16 cellular contexts compared by ENCODE assay signal in the genomic region with DNA sequence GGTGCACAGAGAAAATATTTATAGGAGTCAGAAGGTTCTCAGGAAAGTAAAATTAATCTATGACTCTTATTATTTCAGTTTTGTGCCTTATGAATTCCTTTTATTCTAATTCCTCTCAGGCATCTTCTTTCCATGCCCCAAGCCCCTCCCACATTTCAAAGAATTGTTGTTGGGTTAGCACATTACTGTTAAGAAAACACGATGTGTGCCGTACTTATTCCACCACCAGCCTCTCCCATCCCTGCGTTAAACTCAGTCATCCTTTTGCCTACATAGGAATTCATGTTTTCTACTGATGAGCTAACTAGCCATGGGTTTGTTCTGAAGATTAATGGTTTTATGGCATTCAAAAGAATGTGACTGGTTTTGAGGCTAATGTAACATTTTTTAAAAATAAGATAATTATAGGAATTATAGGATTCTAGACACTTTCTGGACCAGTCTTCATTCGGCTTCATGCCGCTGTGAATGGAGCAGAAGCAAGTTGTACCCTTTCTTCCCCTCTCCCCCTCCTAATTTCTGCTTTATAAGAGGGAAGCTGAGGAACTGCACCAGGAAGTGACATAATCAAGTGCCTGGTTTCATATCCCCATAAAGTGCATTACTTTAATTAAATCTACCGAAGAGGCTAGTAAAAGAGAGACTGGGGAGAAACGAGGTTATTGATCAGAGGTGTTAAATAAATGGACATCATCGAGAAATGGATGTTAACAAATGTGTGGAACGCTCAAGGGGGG. TPM values are rescaled to one million over a fixed set of nuclear protein-coding genes. Genes with fewer than 3 reads are reported as not detected.
DNase-seq lines count a peak whose midpoint lies in the region; ATAC-seq and TF ChIP-seq lines count a peak whose summit lies in the region.
"Had no signal": no experiment of that assay in that cellular context is flagged by ENCODE, and none has a peak within 500 bp of the region (broad histone marks: within the 10 kb centered on the region; RNA-seq: fewer than 3 reads in every experiment).

No MANE protein-coding gene starts in this region.

- TF ChIP-seq CTCF in NB4 (IDR thresholded peaks at IDR 0.05; ENCODE audit: low read depth, low read length) (no peak), cardiac fibroblast (IDR thresholded peaks at IDR 0.05; ENCODE audit: low read depth, low read length) (no peak), osteoblast (IDR thresholded peaks at IDR 0.05; ENCODE audit: extremely low read depth, low read depth, low read length) (no peak)

- no peak overlapping the region for H2AFZ ChIP-seq in osteoblast (ENCODE audit: low read length)

- H3K4me2 ChIP-seq in osteoblast (ENCODE audit: insufficient read depth, low read length): no peak overlapping the region
- H3K4me2 ChIP-seq: SK-N-SH had no signal

- H3K36me3 ChIP-seq in osteoblast (ENCODE audit: insufficient read depth, low read length): no peaks in the 10 kb centered on the region
- H3K36me3 ChIP-seq: ovary, spleen, vagina had no signal

- ATAC-seq in HG03342 (IDR thresholded peaks at IDR 0.05; ENCODE audit: unreplicated experiment) (no peak), HG02973 (IDR thresholded peaks at IDR 0.05; ENCODE audit: unreplicated experiment) (no peak)
- ATAC-seq: mucosa of descending colon; stimulated activated naive CD8-positive, alpha-beta T cell treated with anti-CD3 and anti-CD28 coated beads, Interleukin-15, Interleukin-2, amounts not matched to agents 100 U/mL and 50 U/mL, for 24 hours had no signal

- peaks cover 9% of the 10 kb centered on the region for H3K4me1 ChIP-seq in osteoblast (ENCODE audit: insufficient read depth, low read length)
- H3K4me1 ChIP-seq: vagina had no signal

- H3K9me3 ChIP-seq in osteoblast (ENCODE audit: low read depth, low read length): no peaks in the 10 kb centered on the region
- H3K9me3 ChIP-seq: mucosa of descending colon, ovary, SK-N-SH, spleen, vagina had no signal

- no peaks in the 10 kb centered on the region for H3K79me2 ChIP-seq in osteoblast (ENCODE audit: insufficient read depth, low read length)

- TF ChIP-seq POLR2A in NB4 (IDR thresholded peaks at IDR 0.05; ENCODE audit: extremely low read depth, insufficient read length): no peak

- no peaks in the 10 kb centered on the region for H3K27me3 ChIP-seq in osteoblast (ENCODE audit: insufficient read depth, low read length)
- H3K27me3 ChIP-seq: ovary, spleen, vagina had no signal

- no peak overlapping the region for H3K4me3 ChIP-seq in NB4 (ENCODE audit: low read depth, low read length)
- no peak overlapping the region for H3K4me3 ChIP-seq in cardiac fibroblast (replicated peaks in 1 of 2; ENCODE audit: low read depth in 2 of 2, low read length in 2 of 2)
- H3K4me3 ChIP-seq in osteoblast (ENCODE audit: insufficient read depth, low read length): no peak overlapping the region
- H3K4me3 ChIP-seq: mucosa of descending colon, ovary, spleen, vagina had no signal

- H4K20me1 ChIP-seq in osteoblast (ENCODE audit: insufficient read depth, low read length): no peaks in the 10 kb centered on the region

- H3K27ac ChIP-seq in osteoblast (ENCODE audit: low read depth, low read length): no peak overlapping the region
- H3K27ac ChIP-seq: ovary, spleen, vagina had no signal

- DNase-seq in EL: peak; percentile 87
- peak; percentile 10 for DNase-seq in NB4 (ENCODE audit: low read depth)
- DNase-seq in cardiac fibroblast (ENCODE audit: low read depth in 2 of 2): peak; percentile 50 to 51
- DNase-seq in osteoblast (ENCODE audit: insufficient read length, low spot score, missing footprints): peak; percentile 73
- DNase-seq in ureter (ENCODE audit: low spot score): no peak
- DNase-seq in SW 1271 (lab: John Stamatoyannopoulos, UW): no peak
- DNase-seq: CD4-positive, CD25-positive, alpha-beta regulatory T cell; immature natural killer cell; mucosa of descending colon; ovary; SK-N-SH; spleen; stimulated activated naive CD8-positive, alpha-beta T cell treated with anti-CD3 and anti-CD28 coated beads, Interleukin-15, Interleukin-2, amounts not matched to agents 100 U/mL and 50 U/mL, for 24 hours had no signal

RNA-seq across cellular contexts. Expression of a gene that starts 12.3 kb away (rescaled TPM):
- total RNA-seq in osteoblast (4.7 and 6.5 TPM in 2 replicates), ureter (8.7 TPM)

Comparison
In these comparisons a context has a peak if more than half of its experiments do, and no peak if none do; other contexts are left out.
1. DNase-seq: peak in EL (single experiment), NB4 (single experiment), cardiac fibroblast (2 of 2) and osteoblast (single experiment); none in ureter (single experiment) and SW 1271 (0 of 2).